In genomic region chr14:68144051-68144681, GRCh38 we compare ENCODE assay signal across 10 cellular contexts.
DNase-seq lines count a peak whose midpoint lies in the region; ATAC-seq and TF ChIP-seq lines count a peak whose summit lies in the region.
"Had no signal": no experiment of that assay in that cellular context is flagged by ENCODE, and none has a peak within 500 bp of the region (broad histone marks: within the 10 kb centered on the region; RNA-seq: fewer than 3 reads in every experiment).

No MANE protein-coding gene starts in this region.

- no peaks in the 10 kb centered on the region for H3K27me3 Mint-ChIP-seq in CD14-positive monocyte (ENCODE audit: low read depth in 3 of 3)

- DNase-seq in GM23248 (peak; percentile 38), amniotic epithelial cell (ENCODE audit: low read depth) (peak; percentile 98), right cardiac atrium (no peak), sigmoid colon (peak; percentile 93), CD14-positive monocyte (ENCODE audit: low spot score) (no peak)
- DNase-seq: NCI-H1930; stimulated activated CD4-positive, alpha-beta T cell treated with anti-CD3 and anti-CD28 coated beads, Interleukin-12 subunit alpha, Interleukin-12 subunit beta, amount 100 ng/mL, for 4 hours had no signal

- H3K4me2 ChIP-seq in GM23248 (ENCODE audit: unreplicated experiment), result peak overlapping the region; percentile 19

- H3K9ac ChIP-seq in GM23248, result no peak overlapping the region

- H3F3A ChIP-seq in GM23248 (ENCODE audit: insufficient read depth), result peaks cover 84% of the 10 kb centered on the region

- H3K4me1 ChIP-seq in GM23248 (ENCODE audit: insufficient read depth) (peaks cover 86% of the 10 kb centered on the region), right cardiac atrium (ENCODE audit: control insufficient read depth, insufficient read depth, low read length) (peaks cover 10% of the 10 kb centered on the region), sigmoid colon (peaks cover 0 to 89% (median 77%) of the 10 kb centered on the region in 4 donors)

- no peaks in the 10 kb centered on the region for H4K20me1 ChIP-seq in GM23248 (ENCODE audit: insufficient read depth)

- H3K79me2 ChIP-seq in GM23248 (ENCODE audit: insufficient read depth), result no peaks in the 10 kb centered on the region

- H3K9me3 Mint-ChIP-seq in CD14-positive monocyte, result peaks cover 2 to 7% (median 3%) of the 10 kb centered on the region in 7 donors

- H3K9me2 ChIP-seq in GM23248 (ENCODE audit: insufficient read depth), result no peaks in the 10 kb centered on the region

- 29 to 41% methylated on average over 3 of the region's 3 CpGs for WGBS in GM23248 (ENCODE audit: low coverage in 1 of 2, low lambda C conversion rate in 2 of 2, missing lambda C conversion rate in 2 of 2), 2 experiments
- WGBS in right cardiac atrium, result 64% methylated on average over 3 of the region's 3 CpGs
- 65% methylated on average over 3 of the region's 3 CpGs for WGBS in sigmoid colon, 2 donors

- H3K36me3 ChIP-seq in GM23248 (ENCODE audit: low read depth) (no peaks in the 10 kb centered on the region), sigmoid colon (no peaks in the 10 kb centered on the region)

- in situ Hi-C loops in GM23248 (cut with MboI), result no loop called here

- H3K27me3 ChIP-seq in GM23248 (replicated peaks; ENCODE audit: insufficient read depth) (no peaks in the 10 kb centered on the region), right cardiac atrium (ENCODE audit: control insufficient read depth, insufficient read depth) (no peaks in the 10 kb centered on the region), sigmoid colon (no peaks in the 10 kb centered on the region)

- H3K9me3 ChIP-seq in GM23248 (ENCODE audit: low read depth) (no peaks in the 10 kb centered on the region), right cardiac atrium (ENCODE audit: control insufficient read depth, low read length) (no peaks in the 10 kb centered on the region), sigmoid colon (no peaks in the 10 kb centered on the region)

- peak; percentile 88 to 99 (median 96) for TF ChIP-seq EP300 in sigmoid colon (IDR thresholded peaks at IDR 0.05)

- H3K4me3 ChIP-seq in GM23248 (no peak overlapping the region), right cardiac atrium (ENCODE audit: low read length) (no peak overlapping the region), sigmoid colon (no peak overlapping the region)

- ATAC-seq in right cardiac atrium (peak; percentile 55 to 77), GM21723 (IDR thresholded peaks at IDR 0.05; ENCODE audit: unreplicated experiment) (no peak), GM21825 (IDR thresholded peaks at IDR 0.05; ENCODE audit: unreplicated experiment) (no peak), HG02798 (IDR thresholded peaks at IDR 0.05; ENCODE audit: poor library complexity, unreplicated experiment) (no peak)

- TF ChIP-seq CTCF in sigmoid colon (IDR thresholded peaks at IDR 0.05) (no peak), CD14-positive monocyte (IDR thresholded peaks at IDR 0.05) (no peak)

- H3K36me3 Mint-ChIP-seq in CD14-positive monocyte, result peaks cover 0 to 1% of the 10 kb centered on the region in 2 donors

- peak overlapping the region; percentile 68 for H3K27ac ChIP-seq in GM23248
- H3K27ac ChIP-seq in right cardiac atrium (ENCODE audit: low read length), result peak overlapping the region; percentile 49
- H3K27ac ChIP-seq in sigmoid colon, result peak overlapping the region; percentile 86 to 92 (median 88)

- no peak for TF ChIP-seq POLR2A in sigmoid colon (IDR thresholded peaks at IDR 0.05)

- intact Hi-C loops in right cardiac atrium (cut with DNase I) (loop anchor here in 1 of 4 donors (10.0 kb wide), 1 partner anchor 51 kb away; no protein-coding TSS in a partner anchor), sigmoid colon (cut with DNase I) (loop anchor here (5.0 to 10.0 kb wide), 6 partner anchors 98 to 673 kb away; partner anchors contain the start of gene ZFP36L1), CD14-positive monocyte (cut with micrococcal nuclease) (no loop called here)

- no peak overlapping the region for H2AFZ ChIP-seq in GM23248

- H3K4me1 Mint-ChIP-seq in CD14-positive monocyte, result peaks cover 11% of the 10 kb centered on the region

- H3K4me3 Mint-ChIP-seq in CD14-positive monocyte, result no peak overlapping the region

- no peak overlapping the region for H3K27ac Mint-ChIP-seq in CD14-positive monocyte

Comparison
In these comparisons a context has a peak if more than half of its experiments do, and no peak if none do; other contexts are left out.
1. DNase-seq: peak in GM23248 (single experiment), amniotic epithelial cell (single experiment) and sigmoid colon (single experiment); none in right cardiac atrium (0 of 3) and CD14-positive monocyte (single experiment).
2. ATAC-seq: peak in right cardiac atrium (2 of 2); none in GM21723 (single experiment), GM21825 (single experiment) and HG02798 (single experiment).
3. Peak in every context shown above with its lines, with median percentiles within 50 percentile points of each other: H3K27ac ChIP-seq.